ENCODE assay signal across 14 cellular contexts in the genomic region with DNA sequence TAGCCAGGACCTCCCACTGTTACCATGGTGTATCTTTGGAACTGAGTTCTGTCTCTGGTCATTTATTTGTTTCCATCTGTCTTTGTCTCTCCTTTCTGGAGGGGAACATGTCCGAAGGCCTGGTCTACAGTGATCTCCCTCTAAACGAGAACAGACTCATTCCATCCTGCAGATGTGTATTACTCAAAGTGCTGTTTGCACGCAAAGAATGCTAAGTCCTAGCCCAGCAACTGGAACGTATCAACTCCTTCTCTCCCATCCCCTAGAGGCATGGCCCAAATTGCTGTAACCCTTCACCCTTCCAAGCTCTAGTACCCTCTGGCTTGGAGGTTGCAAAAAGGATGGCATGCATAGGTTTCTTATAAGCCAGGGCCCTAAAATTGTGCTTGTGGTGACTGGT.
DNase-seq lines count a peak whose midpoint lies in the region; TF ChIP-seq lines count a peak whose summit lies in the region.
"Had no signal": no experiment of that assay in that cellular context is flagged by ENCODE, and none has a peak within 500 bp of the region (broad histone marks: within the 10 kb centered on the region; RNA-seq: fewer than 3 reads in every experiment).

No MANE protein-coding gene starts in this region.

- H3K9me3 Mint-ChIP-seq in endothelial cell (ENCODE audit: unreplicated experiment) = no peaks in the 10 kb centered on the region

- no peaks in the 10 kb centered on the region for H3K4me1 Mint-ChIP-seq in endothelial cell (ENCODE audit: unreplicated experiment)
- H3K4me1 Mint-ChIP-seq: B cell had no signal

- DNase-seq in AG08395 (ENCODE audit: low spot score) (peak; percentile 32), GM03348 (ENCODE audit: low spot score) (peak; percentile 65), RPMI7951 (ENCODE audit: low read depth) (peak; percentile 54), fibroblast of gingiva (ENCODE audit: low read depth) (peak; percentile 6), T1000 (lab: John Stamatoyannopoulos, UW) (no peak), GM13977 (ENCODE audit: low spot score) (no peak), endothelial cell (ENCODE audit: low spot score) (no peak)
- DNase-seq in stimulated activated CD4-positive, alpha-beta T cell treated with anti-CD3 and anti-CD28 coated beads, Interleukin-15, amount 100 ng/mL, for 24 hours = no peak
- DNase-seq: C1 segment of cervical spinal cord; Calu3; CD4-positive, alpha-beta T cell; DMS 273 treated with DMSO at 0.1 percent for 48 hours; H7 had no signal

- no peaks in the 10 kb centered on the region for H3K36me3 Mint-ChIP-seq in endothelial cell (ENCODE audit: low read depth, unreplicated experiment)

- no peak overlapping the region for H3K27ac Mint-ChIP-seq in endothelial cell (ENCODE audit: unreplicated experiment)
- H3K27ac Mint-ChIP-seq: B cell; CD4-positive, alpha-beta T cell had no signal

- TF ChIP-seq CTCF in GM13977 (IDR thresholded peaks at IDR 0.05; ENCODE audit: extremely low read depth, insufficient read depth, missing control alignments) (no peak), endothelial cell (IDR thresholded peaks at IDR 0.05; ENCODE audit: unreplicated experiment) (no peak)

- H3K27me3 Mint-ChIP-seq in endothelial cell (ENCODE audit: unreplicated experiment) = no peaks in the 10 kb centered on the region
- H3K27me3 Mint-ChIP-seq: B cell; CD4-positive, alpha-beta T cell had no signal

- in situ Hi-C loops in GM13977 (cut with MboI; ENCODE audit: low pct_unique_long_range_greater_than_20kb, low sequenced_read_pairs, unreplicated experiment) = no loop called here

- no peak overlapping the region for H3K4me3 Mint-ChIP-seq in endothelial cell (ENCODE audit: unreplicated experiment)
- H3K4me3 Mint-ChIP-seq: B cell; CD4-positive, alpha-beta T cell had no signal

Comparison
In these comparisons a context has a peak if more than half of its experiments do, and no peak if none do; other contexts are left out.
1. DNase-seq: peak in AG08395 (single experiment), GM03348 (single experiment), RPMI7951 (single experiment) and fibroblast of gingiva (single experiment); none in stimulated activated CD4-positive, alpha-beta T cell treated with anti-CD3 and anti-CD28 coated beads, Interleukin-15, amount 100 ng/mL, for 24 hours (single experiment), T1000 (single experiment), GM13977 (single experiment) and endothelial cell (single experiment).